In genomic region chr18:63511285-63511684, GRCh38 we compare ENCODE assay signal across 9 cellular contexts. TPM values are rescaled to one million over a fixed set of nuclear protein-coding genes. Genes with fewer than 3 reads are reported as not detected.
DNase-seq lines count a peak whose midpoint lies in the region; ATAC-seq lines count a peak whose summit lies in the region.
"Had no signal": no experiment of that assay in that cellular context is flagged by ENCODE, and none has a peak within 500 bp of the region (broad histone marks: within the 10 kb centered on the region; RNA-seq: fewer than 3 reads in every experiment).

No MANE protein-coding gene starts in this region.

- peaks cover 10 to 13% of the 10 kb centered on the region in 2 experiments for H3K27me3 ChIP-seq in mesenchymal stem cell (ENCODE audit: control insufficient read depth in 1 of 2, insufficient read depth in 1 of 2, low read length in 2 of 2)
- no peaks in the 10 kb centered on the region for H3K27me3 ChIP-seq in SJCRH30

- no peak for ATAC-seq in stimulated activated naive CD8-positive, alpha-beta T cell treated with anti-CD3 and anti-CD28 coated beads, Interleukin-15, Interleukin-2, amounts not matched to agents 100 U/mL and 50 U/mL, for 24 hours

- H3K27ac ChIP-seq in mesenchymal stem cell (ENCODE audit: low read length, poor library complexity, severe bottlenecking) (no peak overlapping the region), SJCRH30 (no peak overlapping the region)

- peaks cover 36% of the 10 kb centered on the region for H3K27me3 Mint-ChIP-seq in activated naive CD4-positive, alpha-beta T cell treated with anti-CD3 and anti-CD28 coated beads, Interleukin-2, amount 10 ng/mL, durations not matched to agents 7 days and 5 days

- no peak overlapping the region for H3K4me3 Mint-ChIP-seq in activated naive CD4-positive, alpha-beta T cell treated with anti-CD3 and anti-CD28 coated beads, Interleukin-2, amount 10 ng/mL, durations not matched to agents 7 days and 5 days
- H3K4me3 Mint-ChIP-seq: activated naive CD4-positive, alpha-beta T cell treated with anti-CD3 and anti-CD28 coated beads, Interleukin-2, amount 50 U/mL, for 24 hours had no signal

- no peak overlapping the region for H2BK15ac ChIP-seq in mesenchymal stem cell (ENCODE audit: low read depth, poor library complexity, severe bottlenecking)

- H3K36me3 Mint-ChIP-seq in activated naive CD4-positive, alpha-beta T cell treated with anti-CD3 and anti-CD28 coated beads, Interleukin-2, amount 10 ng/mL, durations not matched to agents 7 days and 5 days: no peaks in the 10 kb centered on the region
- H3K36me3 Mint-ChIP-seq: activated naive CD4-positive, alpha-beta T cell treated with anti-CD3 and anti-CD28 coated beads, Interleukin-2, amount 50 U/mL, for 24 hours had no signal

- CTCF ChIA-PET in activated naive CD4-positive, alpha-beta T cell treated with anti-CD3 and anti-CD28 coated beads, Interleukin-2, amount 10 ng/mL, durations not matched to agents 7 days and 5 days (lab: Charles Lee): interaction anchor here (0.8 to 12.0 kb wide), 15 partner anchors 9 to 1465 kb away, joined by 3 to 164 read pairs (median 4); no protein-coding TSS in a partner anchor

- H2BK12ac ChIP-seq in mesenchymal stem cell (ENCODE audit: low read length in 2 of 2): no peak overlapping the region

- H4K8ac ChIP-seq in mesenchymal stem cell (ENCODE audit: low read length): no peak overlapping the region

- WGBS in mesenchymal stem cell: 27% methylated on average over 7 of the region's 7 CpGs

- H3K36me3 ChIP-seq in mesenchymal stem cell (ENCODE audit: control insufficient read depth in 1 of 2, insufficient read depth in 2 of 2, low read depth in 1 of 2, low read length in 2 of 2) (no peaks in the 10 kb centered on the region), SJCRH30 (no peaks in the 10 kb centered on the region)

- no peak overlapping the region for H2AFZ ChIP-seq in mesenchymal stem cell (ENCODE audit: low read depth, low read length)

- no peak overlapping the region for H3K18ac ChIP-seq in mesenchymal stem cell (ENCODE audit: low read depth in 1 of 2, low read length in 2 of 2)

- no peak overlapping the region for H3K27ac Mint-ChIP-seq in activated naive CD4-positive, alpha-beta T cell treated with anti-CD3 and anti-CD28 coated beads, Interleukin-2, amount 10 ng/mL, durations not matched to agents 7 days and 5 days
- H3K27ac Mint-ChIP-seq: activated naive CD4-positive, alpha-beta T cell treated with anti-CD3 and anti-CD28 coated beads, Interleukin-2, amount 50 U/mL, for 24 hours had no signal

- H3K4me2 ChIP-seq in mesenchymal stem cell (ENCODE audit: low read length, poor library complexity, severe bottlenecking): no peak overlapping the region

- no peaks in the 10 kb centered on the region for H3K79me1 ChIP-seq in mesenchymal stem cell (replicated peaks; ENCODE audit: low read length, poor library complexity, severe bottlenecking)

- H3K4me1 ChIP-seq in mesenchymal stem cell (ENCODE audit: control insufficient read depth, insufficient read depth, low read depth, low read length) (peaks cover 1% of the 10 kb centered on the region), SJCRH30 (peaks cover 3% of the 10 kb centered on the region)

- no peaks in the 10 kb centered on the region for H3K9me3 Mint-ChIP-seq in activated naive CD4-positive, alpha-beta T cell treated with anti-CD3 and anti-CD28 coated beads, Interleukin-2, amount 10 ng/mL, durations not matched to agents 7 days and 5 days
- H3K9me3 Mint-ChIP-seq: activated naive CD4-positive, alpha-beta T cell treated with anti-CD3 and anti-CD28 coated beads, Interleukin-2, amount 50 U/mL, for 24 hours had no signal

- H4K91ac ChIP-seq in mesenchymal stem cell (ENCODE audit: low read length): no peak overlapping the region

- H3K9ac ChIP-seq in mesenchymal stem cell (ENCODE audit: low read length): no peak overlapping the region

- H2BK5ac ChIP-seq in mesenchymal stem cell (ENCODE audit: low read depth, low read length, poor library complexity, severe bottlenecking): no peak overlapping the region

- H3K23ac ChIP-seq in mesenchymal stem cell (ENCODE audit: low read length in 2 of 2): no peak overlapping the region

- no peak overlapping the region for H3K14ac ChIP-seq in mesenchymal stem cell (ENCODE audit: low read length in 2 of 2)

- H3K4me3 ChIP-seq in mesenchymal stem cell (ENCODE audit: insufficient read depth in 1 of 2, low read depth in 1 of 2, low read length in 2 of 2) (no peak overlapping the region), SJCRH30 (no peak overlapping the region)

- H3K9me3 ChIP-seq in mesenchymal stem cell (ENCODE audit: control insufficient read depth, low read length): no peaks in the 10 kb centered on the region
- no peaks in the 10 kb centered on the region for H3K9me3 ChIP-seq in SJCRH30 (replicated peaks)

- no peaks in the 10 kb centered on the region for H3K4me1 Mint-ChIP-seq in activated naive CD4-positive, alpha-beta T cell treated with anti-CD3 and anti-CD28 coated beads, Interleukin-2, amount 10 ng/mL, durations not matched to agents 7 days and 5 days
- H3K4me1 Mint-ChIP-seq: activated naive CD4-positive, alpha-beta T cell treated with anti-CD3 and anti-CD28 coated beads, Interleukin-2, amount 50 U/mL, for 24 hours had no signal

- H2AK5ac ChIP-seq in mesenchymal stem cell (ENCODE audit: low read length, severe bottlenecking): no peak overlapping the region

- H2BK120ac ChIP-seq in mesenchymal stem cell (ENCODE audit: low read depth, low read length): no peak overlapping the region

- peak; percentile 34 for DNase-seq in activated naive CD4-positive, alpha-beta T cell treated with anti-CD3 and anti-CD28 coated beads, Interleukin-2, amount 10 ng/mL, durations not matched to agents 7 days and 5 days
- DNase-seq in activated naive CD4-positive, alpha-beta T cell treated with anti-CD3 and anti-CD28 coated beads, Interleukin-2, amount 50 U/mL, for 16 hours: no peak
- DNase-seq in NCI-H2196 (lab: John Stamatoyannopoulos, UW; ENCODE audit: unreplicated experiment) (peak; percentile 32), cerebellar cortex (ENCODE audit: low spot score) (peak; percentile 50), mesenchymal stem cell (peak; percentile 59), T1000 (lab: John Stamatoyannopoulos, UW) (no peak), SJCRH30 (no peak)
- no peak for DNase-seq in stimulated activated naive CD8-positive, alpha-beta T cell treated with anti-CD3 and anti-CD28 coated beads, Interleukin-15, Interleukin-2, amounts not matched to agents 100 U/mL and 50 U/mL, for 24 hours

- H3K4ac ChIP-seq in mesenchymal stem cell (ENCODE audit: low read depth in 1 of 2, low read length in 2 of 2): no peak overlapping the region

RNA-seq across cellular contexts. Expression of gene SERPINB12, which starts 30.9 kb away (rescaled TPM):
- not detected for polyA plus RNA-seq in mesenchymal stem cell (2013, experiment 1 of 2)
- polyA plus RNA-seq in mesenchymal stem cell (2013, experiment 2 of 2): not detected
- total RNA-seq in SJCRH30 (2014; rRNA removed; shearing (Covaris generic)): not detected in 2 replicates

RNA-seq across cellular contexts. Expression of gene SERPINB5, which starts 34.5 kb away (rescaled TPM):
- not detected for polyA plus RNA-seq in mesenchymal stem cell (2013, experiment 1 of 2)
- not detected for polyA plus RNA-seq in mesenchymal stem cell (2013, experiment 2 of 2)
- total RNA-seq in SJCRH30 (2014; rRNA removed; shearing (Covaris generic)): not detected in 2 replicates

Comparison
In these comparisons a context has a peak if more than half of its experiments do, and no peak if none do; other contexts are left out.
1. DNase-seq: peak in activated naive CD4-positive, alpha-beta T cell treated with anti-CD3 and anti-CD28 coated beads, Interleukin-2, amount 10 ng/mL, durations not matched to agents 7 days and 5 days (single experiment), NCI-H2196 (single experiment), cerebellar cortex (single experiment) and mesenchymal stem cell (single experiment); none in activated naive CD4-positive, alpha-beta T cell treated with anti-CD3 and anti-CD28 coated beads, Interleukin-2, amount 50 U/mL, for 16 hours (single experiment), stimulated activated naive CD8-positive, alpha-beta T cell treated with anti-CD3 and anti-CD28 coated beads, Interleukin-15, Interleukin-2, amounts not matched to agents 100 U/mL and 50 U/mL, for 24 hours (single experiment), T1000 (single experiment) and SJCRH30 (0 of 2).